9 cellular contexts compared by ENCODE assay signal in genomic region chr7:141231018-141231792, GRCh38.
A peak's percentile ranks its signal among the peaks of the same experiment; 100 is the strongest.
DNase-seq lines count a peak whose midpoint lies in the region; ATAC-seq, FAIRE-seq and TF ChIP-seq lines count a peak whose summit lies in the region.
"Had no signal": no experiment of that assay in that cellular context is flagged by ENCODE, and none has a peak within 500 bp of the region (broad histone marks: within the 10 kb centered on the region; RNA-seq: fewer than 3 reads in every experiment).

No MANE protein-coding gene starts in this region.

- no peaks in the 10 kb centered on the region for H3K27me3 ChIP-seq in effector memory CD4-positive, alpha-beta T cell (replicated peaks; ENCODE audit: control insufficient read depth, insufficient read depth, low read length, poor library complexity, severe bottlenecking)

- H3K27ac ChIP-seq in A549 (no peak overlapping the region), SK-N-MC (peak overlapping the region; percentile 95)
- no peak overlapping the region for H3K27ac ChIP-seq in effector memory CD4-positive, alpha-beta T cell (ENCODE audit: insufficient read depth, low read length, poor library complexity, severe bottlenecking)

- 14% methylated on average over 5 of the region's 5 CpGs for WGBS in A549 (ENCODE audit: missing lambda C conversion rate)

- no peak for TF ChIP-seq EP300 in A549 (IDR thresholded peaks at IDR 0.05)

- TF ChIP-seq CTCF in A549 (IDR thresholded peaks at IDR 0.05): peak; percentile 44

- no peak for FAIRE-seq in A549 (lab: Jason Lieb, UNC)

- no peak overlapping the region for H3K9ac ChIP-seq in SK-N-MC (ENCODE audit: insufficient read length)

- peak; percentile 51 to 64 for TF ChIP-seq RAD21 in A549 (conservative IDR thresholded peaks at IDR 0.05 in 1 of 2, IDR thresholded peaks at IDR 0.05 in 1 of 2)

- DNase-seq in A549 (ENCODE audit: low read depth in 1 of 2, low spot score in 1 of 2) (peak; percentile 19 to 50), H4 (ENCODE audit: low spot score) (peak; percentile 42), SK-N-MC (ENCODE audit: low read depth, low spot score) (peak; percentile 99), left ventricle myocardium superior (peak; percentile 51), GM19240 (ENCODE audit: insufficient read length, low spot score) (no peak), SKM-1 (lab: John Stamatoyannopoulos, UW; ENCODE audit: unreplicated experiment) (no peak)
- no peak for DNase-seq in activated effector memory CD4-positive, alpha-beta T cell treated with Interleukin-2 at 50 U/mL for 16 hours
- DNase-seq in effector memory CD4-positive, alpha-beta T cell: no peak
- DNase-seq: GDM1 had no signal

- no peak for TF ChIP-seq POLR2A in A549 (IDR thresholded peaks at IDR 0.05; ENCODE audit: low read length)

- H3K9me3 ChIP-seq in A549 (no peaks in the 10 kb centered on the region), SK-N-MC (ENCODE audit: low read depth, low read length) (no peaks in the 10 kb centered on the region)
- no peaks in the 10 kb centered on the region for H3K9me3 ChIP-seq in effector memory CD4-positive, alpha-beta T cell (ENCODE audit: control insufficient read depth, low read length)

- no peaks in the 10 kb centered on the region for H3K36me3 ChIP-seq in SK-N-MC (ENCODE audit: insufficient read depth, low read length)
- no peaks in the 10 kb centered on the region for H3K36me3 ChIP-seq in effector memory CD4-positive, alpha-beta T cell (ENCODE audit: control insufficient read depth, insufficient read depth, low read length)

- POLR2A ChIA-PET in A549 (lab: Yijun Ruan, JAX): interaction anchor here (0.6 kb wide), 1 partner anchor 214 kb away, joined by 3 read pairs; no protein-coding TSS in a partner anchor

- no peak overlapping the region for H3K4me2 ChIP-seq in A549

- ATAC-seq in A549 (peak; percentile 89 to 91), left ventricle myocardium superior (peak; percentile 76)

- H3K4me3 ChIP-seq in A549: no peak overlapping the region
- H3K4me3 ChIP-seq in SK-N-MC: peak overlapping the region; percentile 68
- no peak overlapping the region for H3K4me3 ChIP-seq in effector memory CD4-positive, alpha-beta T cell (ENCODE audit: insufficient read depth, low read depth, low read length, poor library complexity, severe bottlenecking)

- intact Hi-C loops in left ventricle myocardium superior (cut with micrococcal nuclease): no loop called here

- H3K4me1 ChIP-seq in A549: no peaks in the 10 kb centered on the region
- H3K4me1 ChIP-seq in effector memory CD4-positive, alpha-beta T cell (ENCODE audit: control insufficient read depth, insufficient read depth, low read length, poor library complexity, severe bottlenecking): no peaks in the 10 kb centered on the region

- CTCF ChIA-PET in A549 (lab: Yijun Ruan, JAX): interaction anchor here (0.6 to 2.0 kb wide), 7 partner anchors 9 to 713 kb away, joined by 3 to 7 read pairs (median 3); no protein-coding TSS in a partner anchor

TF ChIP-seq in A549, 52 proteins besides CTCF, POLR2A, EP300 and RAD21:
- TF ChIP-seq MAFK (IDR thresholded peaks at IDR 0.05; ENCODE audit: partially characterized antibody) (peak; percentile 74), CHD4 (IDR thresholded peaks at IDR 0.05; ENCODE audit: borderline replicate concordance) (no peak), KDM5A (IDR thresholded peaks at IDR 0.05) (no peak)

Comparison
In these comparisons a context has a peak if more than half of its experiments do, and no peak if none do; other contexts are left out.
1. DNase-seq: peak in A549 (2 of 2), H4 (single experiment), SK-N-MC (single experiment) and left ventricle myocardium superior (single experiment); none in activated effector memory CD4-positive, alpha-beta T cell treated with Interleukin-2 at 50 U/mL for 16 hours (single experiment), GM19240 (single experiment), SKM-1 (single experiment) and effector memory CD4-positive, alpha-beta T cell (0 of 3).